Comparison of ENCODE assay signal across 8 cellular contexts in the genomic region with DNA sequence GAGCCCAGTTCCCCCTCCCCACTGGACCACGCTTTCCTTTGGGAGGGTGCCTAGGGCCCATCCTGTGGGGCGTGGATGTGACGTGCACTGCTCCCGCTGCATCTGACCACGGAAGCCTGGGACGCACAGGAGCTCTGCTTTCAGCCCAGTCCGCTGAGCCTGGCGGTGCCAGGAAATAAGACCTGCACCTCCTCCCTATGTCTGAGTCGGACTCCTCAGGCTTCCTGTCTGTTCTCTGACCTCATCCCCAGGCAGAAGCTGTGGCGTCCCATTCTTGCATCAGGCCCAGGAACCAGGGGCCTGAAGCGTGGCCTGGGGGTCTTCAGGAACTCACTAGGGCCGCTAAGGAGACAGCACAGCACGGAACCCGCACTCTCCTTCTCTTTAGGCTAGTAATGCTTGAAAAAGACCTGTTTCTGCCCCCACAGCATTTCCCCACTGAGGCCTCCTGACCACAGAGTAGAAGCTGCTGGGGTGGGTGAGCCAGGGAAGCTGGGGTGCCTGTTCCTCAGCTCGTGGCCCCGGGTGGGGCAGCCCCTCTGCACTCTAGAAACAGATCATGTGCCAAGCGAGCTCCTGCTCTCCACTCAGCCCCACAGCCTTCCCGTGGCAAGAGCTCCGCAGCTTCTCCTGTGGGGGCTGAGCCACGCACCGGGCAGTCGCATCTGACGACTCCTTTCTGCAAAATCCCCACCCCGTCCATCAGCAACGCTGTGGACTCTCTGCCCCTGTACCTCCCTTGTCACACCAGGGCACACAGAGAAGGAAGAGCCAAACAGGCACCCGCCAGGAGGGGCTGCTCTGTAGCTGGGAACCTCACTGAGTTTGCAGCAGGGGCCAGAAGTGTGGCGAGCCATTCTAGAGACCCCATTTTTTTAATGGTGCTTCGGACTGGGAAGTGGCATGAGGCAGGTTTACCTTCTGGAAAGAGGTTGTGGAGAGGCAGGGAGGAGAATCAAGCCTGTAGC. TPM values are rescaled to one million over a fixed set of nuclear protein-coding genes. Genes with fewer than 3 reads are reported as not detected.
A peak's percentile ranks its signal among the peaks of the same experiment; 100 is the strongest.
DNase-seq lines count a peak whose midpoint lies in the region; ATAC-seq and TF ChIP-seq lines count a peak whose summit lies in the region.

No MANE protein-coding gene starts in this region.

- H3K4me3 Mint-ChIP-seq in activated CD8-positive, alpha-beta T cell treated with anti-CD3 and anti-CD28 coated beads for 36 hours: peak overlapping the region; percentile 22

- CTCF ChIA-PET in activated CD8-positive, alpha-beta T cell treated with anti-CD3 and anti-CD28 coated beads for 36 hours (lab: Charles Lee): interaction anchor here (0.7 to 1.3 kb wide), 3 partner anchors 36 to 94 kb away, joined by 3 to 5 read pairs (median 3); no protein-coding TSS in a partner anchor

- intact Hi-C loops in activated CD8-positive, alpha-beta T cell treated with anti-CD3 and anti-CD28 coated beads for 36 hours (cut with micrococcal nuclease): no loop called here

- peak overlapping the region; percentile 89 for H3K27ac Mint-ChIP-seq in activated CD8-positive, alpha-beta T cell treated with anti-CD3 and anti-CD28 coated beads for 36 hours

- DNase-seq in H4 (ENCODE audit: low spot score) (peak; percentile 79), iris pigment epithelial cell (ENCODE audit: low read depth) (peak; percentile 94), mesenteric fat pad (ENCODE audit: low spot score) (no peak), COR-L47 (lab: John Stamatoyannopoulos, UW) (no peak)
- peak; percentile 70 for DNase-seq in activated CD8-positive, alpha-beta T cell treated with anti-CD3 and anti-CD28 coated beads for 36 hours

- no peaks in the 10 kb centered on the region for H3K27me3 Mint-ChIP-seq in activated CD8-positive, alpha-beta T cell treated with anti-CD3 and anti-CD28 coated beads for 36 hours

- H3K27ac ChIP-seq in ACC112 (ENCODE audit: low read depth, low read length): no peak overlapping the region

- H3K4me1 Mint-ChIP-seq in activated CD8-positive, alpha-beta T cell treated with anti-CD3 and anti-CD28 coated beads for 36 hours (ENCODE audit: low read depth): peaks cover 20% of the 10 kb centered on the region

- no peaks in the 10 kb centered on the region for H3K36me3 Mint-ChIP-seq in activated CD8-positive, alpha-beta T cell treated with anti-CD3 and anti-CD28 coated beads for 36 hours (ENCODE audit: low read depth)

- no peak for TF ChIP-seq CTCF in activated CD8-positive, alpha-beta T cell treated with anti-CD3 and anti-CD28 coated beads for 36 hours (IDR thresholded peaks at IDR 0.05)

- H3K4me1 ChIP-seq in ACC112 (ENCODE audit: control insufficient read depth, insufficient read depth, low read length, unreplicated experiment): peaks cover 15% of the 10 kb centered on the region

- H3K9me3 Mint-ChIP-seq in activated CD8-positive, alpha-beta T cell treated with anti-CD3 and anti-CD28 coated beads for 36 hours: no peaks in the 10 kb centered on the region

- POLR2A ChIA-PET in activated CD8-positive, alpha-beta T cell treated with anti-CD3 and anti-CD28 coated beads for 36 hours (lab: Charles Lee): interaction anchor here (0.7 to 1.2 kb wide), 2 partner anchors 12 to 230 kb away, joined by 3 to 4 read pairs; no protein-coding TSS in a partner anchor

- no peaks in the 10 kb centered on the region for H3K36me3 ChIP-seq in ACC112 (ENCODE audit: insufficient read depth, low read length)

- H3K27me3 ChIP-seq in ACC112 (ENCODE audit: insufficient read depth, low read length): no peaks in the 10 kb centered on the region

- no peaks in the 10 kb centered on the region for H3K79me2 ChIP-seq in ACC112 (ENCODE audit: control insufficient read depth, insufficient read depth, low read length, unreplicated experiment)

- H2AFZ ChIP-seq in ACC112 (ENCODE audit: low read length, unreplicated experiment): peak overlapping the region; percentile 56

- no peak overlapping the region for H3K4me3 ChIP-seq in ACC112 (ENCODE audit: low read depth, low read length)

- peak; percentile 88 for ATAC-seq in activated CD8-positive, alpha-beta T cell treated with anti-CD3 and anti-CD28 coated beads for 36 hours
- no peak for ATAC-seq in HG03432 (IDR thresholded peaks at IDR 0.05; ENCODE audit: unreplicated experiment)
- ATAC-seq in HG03378 (IDR thresholded peaks at IDR 0.05; ENCODE audit: unreplicated experiment): no peak

RNA-seq across cellular contexts. Expression of a gene that starts 22.6 kb away (rescaled TPM):
- total RNA-seq in H4 (2014; rRNA removed; shearing (Covaris generic)): 1.8 and 2.9 TPM in 2 replicates
- total RNA-seq in activated CD8-positive, alpha-beta T cell treated with anti-CD3 and anti-CD28 coated beads for 36 hours: under 1 TPM in 1 of 2 experiments, not detected in 1; 0.34 TPM
- 0.87 TPM for total RNA-seq in mesenteric fat pad

RNA-seq across cellular contexts. Expression of a gene that starts 27.2 kb away (rescaled TPM):
- 1.4 and 3.3 TPM in 2 replicates for total RNA-seq in H4 (2014; rRNA removed; shearing (Covaris generic))
- 1 to 10 TPM; 1.3 to 1.5 TPM for total RNA-seq in activated CD8-positive, alpha-beta T cell treated with anti-CD3 and anti-CD28 coated beads for 36 hours
- 0.26 TPM for total RNA-seq in mesenteric fat pad

RNA-seq across cellular contexts. Expression of a gene that starts 54.3 kb away (rescaled TPM):
- not detected in 2 replicates for total RNA-seq in H4 (2014; rRNA removed; shearing (Covaris generic))
- not detected for total RNA-seq in activated CD8-positive, alpha-beta T cell treated with anti-CD3 and anti-CD28 coated beads for 36 hours
- total RNA-seq in mesenteric fat pad: not detected

RNA-seq across cellular contexts. Expression of a gene that starts 58.1 kb away (rescaled TPM):
- 4.2 and 4.4 TPM in 2 replicates for total RNA-seq in H4 (2014; rRNA removed; shearing (Covaris generic))
- 1 to 10 TPM; 3.3 to 3.9 TPM for total RNA-seq in activated CD8-positive, alpha-beta T cell treated with anti-CD3 and anti-CD28 coated beads for 36 hours
- 1.9 TPM for total RNA-seq in mesenteric fat pad

Comparison
In these comparisons a context has a peak if more than half of its experiments do, and no peak if none do; other contexts are left out.
1. DNase-seq: peak in H4 (single experiment), activated CD8-positive, alpha-beta T cell treated with anti-CD3 and anti-CD28 coated beads for 36 hours (single experiment) and iris pigment epithelial cell (single experiment); none in mesenteric fat pad (single experiment) and COR-L47 (single experiment).